Comparison of ENCODE assay signal across 20 cellular contexts in genomic region chr4:152666946-152667345, GRCh38. TPM values are rescaled to one million over a fixed set of nuclear protein-coding genes. Genes with fewer than 3 reads are reported as not detected.
A peak's percentile ranks its signal among the peaks of the same experiment; 100 is the strongest.
DNase-seq lines count a peak whose midpoint lies in the region; ATAC-seq and TF ChIP-seq lines count a peak whose summit lies in the region.
"Had no signal": no experiment of that assay in that cellular context is flagged by ENCODE, and none has a peak within 500 bp of the region (broad histone marks: within the 10 kb centered on the region; RNA-seq: fewer than 3 reads in every experiment).

No MANE protein-coding gene starts in this region.

- H2AFZ ChIP-seq in OCI-LY7 (ENCODE audit: low read length) = peak overlapping the region; percentile 40; the same call in 1 of the 2 replicates
- H2AFZ ChIP-seq: GM23338 had no signal

- H3K4me1 ChIP-seq in OCI-LY7 (ENCODE audit: insufficient read depth, low read length, poor library complexity, severe bottlenecking) (peaks cover 85% of the 10 kb centered on the region), right cardiac atrium (ENCODE audit: control insufficient read depth, insufficient read depth, low read length) (no peaks in the 10 kb centered on the region)
- H3K4me1 ChIP-seq: BE2C had no signal

- DNase-seq in DMS 273 treated with DMSO at 0.1 percent for 48 hours (lab: John Stamatoyannopoulos, UW) (peak; percentile 9), OCI-LY7 (ENCODE audit: low spot score) (peak; percentile 74), naive B cell (no peak), NCI-H82 treated with DMSO at 0.1 percent for 48 hours (lab: John Stamatoyannopoulos, UW; ENCODE audit: unreplicated experiment) (no peak), right cardiac atrium (no peak), mesenteric fat pad (ENCODE audit: low spot score) (no peak)
- no peak for DNase-seq in effector memory CD8-positive, alpha-beta T cell
- DNase-seq: BE2C; CD8-positive, alpha-beta T cell; DND-41; GDM1; Karpas-422; NCI-H1105 treated with DMSO at 0.1 percent for 48 hours; NCI-H2029 treated with DMSO at 0.1 percent for 48 hours; NCI-H526; OCI-M1; T-helper 17 cell had no signal

- H3K36me3 Mint-ChIP-seq in naive B cell = peaks cover 13% of the 10 kb centered on the region in 2 donors
- peaks cover 3% of the 10 kb centered on the region for H3K36me3 Mint-ChIP-seq in effector memory CD8-positive, alpha-beta T cell (ENCODE audit: insufficient read depth)

- no peaks in the 10 kb centered on the region for H3K27me3 Mint-ChIP-seq in naive B cell
- H3K27me3 Mint-ChIP-seq in effector memory CD8-positive, alpha-beta T cell = no peaks in the 10 kb centered on the region
- H3K27me3 Mint-ChIP-seq: T-helper 17 cell had no signal

- ATAC-seq in naive B cell (ENCODE audit: low read depth in 2 of 2) = no peak
- no peak for ATAC-seq in right cardiac atrium
- no peak for ATAC-seq in effector memory CD8-positive, alpha-beta T cell (replicated peaks)
- ATAC-seq: CD8-positive, alpha-beta T cell; GM23338; T-helper 17 cell had no signal

- intact Hi-C loops in OCI-LY7 (cut with micrococcal nuclease; ENCODE audit: unreplicated experiment) = loop anchor here (1.0 to 5.0 kb wide), 2 partner anchors 12 to 115 kb away; partner anchors contain the start of gene TMEM154
- intact Hi-C loops in right cardiac atrium (cut with DNase I) = no loop called here

- peaks cover 71% of the 10 kb centered on the region for H3K79me2 ChIP-seq in OCI-LY7 (ENCODE audit: insufficient read depth, low read depth, low read length)

- H3K9me2 ChIP-seq in OCI-LY7 (ENCODE audit: insufficient read depth, low read length) = no peaks in the 10 kb centered on the region

- peaks cover 0 to 3% (median 0%) of the 10 kb centered on the region in 7 donors for H3K9me3 Mint-ChIP-seq in naive B cell
- H3K9me3 Mint-ChIP-seq in effector memory CD8-positive, alpha-beta T cell = no peaks in the 10 kb centered on the region
- H3K9me3 Mint-ChIP-seq: CD8-positive, alpha-beta T cell; GM23338 had no signal

- WGBS in right cardiac atrium = 84% methylated on average over 6 of the region's 6 CpGs

- no TSS peak for BruUV-seq in OCI-LY7 (replicated peaks; lab: Mats Ljungman, UMichigan)

- H3K4me3 Mint-ChIP-seq in naive B cell = peak overlapping the region in 7 of 8 donors; percentile 9 to 82 (median 37)
- no peak overlapping the region for H3K4me3 Mint-ChIP-seq in effector memory CD8-positive, alpha-beta T cell
- H3K4me3 Mint-ChIP-seq: CD8-positive, alpha-beta T cell; GM23338; T-helper 17 cell had no signal

- H3K4me2 ChIP-seq in OCI-LY7 (ENCODE audit: low read length) = peak overlapping the region; percentile 97
- H3K4me2 ChIP-seq: GM23338 had no signal

- peaks cover 55 to 84% (median 68%) of the 10 kb centered on the region in 3 donors for H3K4me1 Mint-ChIP-seq in naive B cell
- peaks cover 4 to 26% of the 10 kb centered on the region in 2 donors for H3K4me1 Mint-ChIP-seq in effector memory CD8-positive, alpha-beta T cell (ENCODE audit: low read depth in 2 of 2)

- CTCF ChIA-PET in OCI-LY7 (lab: Charles Lee; ENCODE audit: unreplicated experiment) = interaction anchor here (1.1 to 1.9 kb wide), 3 partner anchors 9 to 11 kb away, joined by 3 to 9 read pairs (median 5); no protein-coding TSS in a partner anchor

- no peaks in the 10 kb centered on the region for H3K9me3 ChIP-seq in KOPT-K1 (ENCODE audit: insufficient read depth, low read length, poor library complexity, severe bottlenecking)
- no peaks in the 10 kb centered on the region for H3K9me3 ChIP-seq in OCI-LY7 (ENCODE audit: low read length)
- no peaks in the 10 kb centered on the region for H3K9me3 ChIP-seq in right cardiac atrium (ENCODE audit: control insufficient read depth, low read length)
- H3K9me3 ChIP-seq: BE2C had no signal

- no peaks in the 10 kb centered on the region for H3K27me3 ChIP-seq in right cardiac atrium (ENCODE audit: control insufficient read depth, insufficient read depth)
- H3K27me3 ChIP-seq: BE2C had no signal

- H3K27ac Mint-ChIP-seq in naive B cell = peak overlapping the region; percentile 75 to 96 (median 91)
- no peak overlapping the region for H3K27ac Mint-ChIP-seq in effector memory CD8-positive, alpha-beta T cell
- H3K27ac Mint-ChIP-seq: CD8-positive, alpha-beta T cell; GM23338; T-helper 17 cell had no signal

- TF ChIP-seq CTCF in OCI-LY7 (conservative IDR thresholded peaks at IDR 0.05; ENCODE audit: low read length) = peak; percentile 63

- POLR2A ChIA-PET in OCI-LY7 (lab: Charles Lee) = interaction anchor here (0.8 to 15.7 kb wide), 12 partner anchors 9 to 675 kb away, joined by 3 to 249 read pairs (median 5); partner anchors contain the start of gene TMEM154

- peak overlapping the region; percentile 61 for H3K27ac ChIP-seq in KOPT-K1 (ENCODE audit: low read depth, low read length, poor library complexity, severe bottlenecking)
- peak overlapping the region; percentile 98 for H3K27ac ChIP-seq in OCI-LY7 (ENCODE audit: low read depth, low read length, poor library complexity, severe bottlenecking)
- H3K27ac ChIP-seq in right cardiac atrium (ENCODE audit: low read length) = no peak overlapping the region
- H3K27ac ChIP-seq: RWPE1 had no signal

- no peaks in the 10 kb centered on the region for H4K20me1 ChIP-seq in OCI-LY7 (ENCODE audit: insufficient read depth, low read length)

- H3K4me3 ChIP-seq in OCI-LY7 (ENCODE audit: low read depth, low read length, poor library complexity, severe bottlenecking) (peak overlapping the region; percentile 78), right cardiac atrium (ENCODE audit: low read length) (no peak overlapping the region)
- H3K4me3 ChIP-seq: GM23338 had no signal

- H3K36me3 ChIP-seq in KOPT-K1 (ENCODE audit: insufficient read depth, low read length) (no peaks in the 10 kb centered on the region), OCI-LY7 (ENCODE audit: insufficient read depth, low read length) (no peaks in the 10 kb centered on the region)
- H3K36me3 ChIP-seq: BE2C had no signal

RNA-seq across cellular contexts. Expression of gene TMEM154, which starts 12.9 kb away (rescaled TPM):
- total RNA-seq in OCI-LY7 (2014; rRNA removed; shearing (Covaris generic)) = 16.1 and 17.6 TPM in 2 replicates
- total RNA-seq in OCI-LY7 (2022) (59.6 and 73.1 TPM in 2 replicates), right cardiac atrium (1 to 10 TPM in 3 of 4 donors, under 1 TPM in 1; 0.48 to 2.4 (median 1.5) TPM), mesenteric fat pad (7.2 TPM)
- polyA plus RNA-seq in naive B cell (ENCODE audit: low read depth in 6 of 6) (100 to 1,000 TPM; 125 to 213 (median 155) TPM), right cardiac atrium (0.16 TPM)

Comparison
In these comparisons a context has a peak if more than half of its experiments do, and no peak if none do; other contexts are left out.
1. DNase-seq: peak in DMS 273 treated with DMSO at 0.1 percent for 48 hours (single experiment) and OCI-LY7 (single experiment); none in naive B cell (single experiment), NCI-H82 treated with DMSO at 0.1 percent for 48 hours (single experiment), right cardiac atrium (0 of 3), mesenteric fat pad (single experiment) and effector memory CD8-positive, alpha-beta T cell (0 of 3).
2. H3K27ac Mint-ChIP-seq: peak in naive B cell (6 of 6); none in effector memory CD8-positive, alpha-beta T cell (0 of 2).
3. H3K4me3 Mint-ChIP-seq: peak in naive B cell (7 of 8); none in effector memory CD8-positive, alpha-beta T cell (0 of 2).